ENCODE assay signal across 16 cellular contexts in the genomic region with DNA sequence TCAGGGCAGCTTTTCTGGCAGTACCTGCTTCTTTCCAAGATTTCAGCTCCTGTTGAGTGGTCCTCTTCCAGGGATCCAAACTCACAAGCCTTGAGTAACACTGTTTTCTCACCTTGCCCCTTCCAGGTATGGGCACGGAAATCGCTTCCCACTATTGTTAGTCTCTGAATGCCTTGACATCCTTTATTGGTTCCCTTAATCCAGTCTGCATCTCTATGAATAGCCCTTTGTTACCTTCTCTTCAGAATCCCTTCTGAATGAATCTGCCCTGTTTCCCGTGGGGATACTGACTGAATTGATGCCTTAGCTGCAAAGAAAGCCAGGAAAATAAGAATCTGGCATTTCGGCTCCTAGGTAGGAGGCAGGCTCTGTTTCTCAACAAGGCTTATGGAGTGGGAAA.
DNase-seq lines count a peak whose midpoint lies in the region; TF ChIP-seq lines count a peak whose summit lies in the region.
"Had no signal": no experiment of that assay in that cellular context is flagged by ENCODE, and none has a peak within 500 bp of the region (broad histone marks: within the 10 kb centered on the region; RNA-seq: fewer than 3 reads in every experiment).

No MANE protein-coding gene starts in this region.

- CTCF ChIA-PET in mammary epithelial cell (lab: Charles Lee; ENCODE audit: low non-redundant PET) = no interaction called here

- H2BK5ac ChIP-seq in neuronal stem cell (ENCODE audit: low read length) = no peak overlapping the region

- in situ Hi-C loops in mammary epithelial cell (cut with MboI; ENCODE audit: low sequenced_read_pairs in 2 of 2) = no loop called here

- no peaks in the 10 kb centered on the region for H4K20me1 ChIP-seq in mammary epithelial cell (ENCODE audit: insufficient read depth, low read length)
- H4K20me1 ChIP-seq: BLaER1 had no signal

- peaks cover 16% of the 10 kb centered on the region for H3K27me3 Mint-ChIP-seq in glutamatergic neuron (ENCODE audit: unreplicated experiment)

- H3K27me3 ChIP-seq in mammary epithelial cell (ENCODE audit: insufficient read depth, low read length) (no peaks in the 10 kb centered on the region), breast epithelium (no peaks in the 10 kb centered on the region), NT2/D1 (ENCODE audit: insufficient read depth, insufficient read length) (no peaks in the 10 kb centered on the region), neuronal stem cell (ENCODE audit: control insufficient read depth in 3 of 3, insufficient read depth in 3 of 3, low read depth in 1 of 3, low read length in 3 of 3) (no peaks in the 10 kb centered on the region)
- H3K27me3 ChIP-seq: BLaER1 had no signal

- no peak overlapping the region for H3K14ac ChIP-seq in neuronal stem cell (ENCODE audit: low read length)

- no TSS peak for BruUV-seq in mammary epithelial cell (replicated peaks; lab: Mats Ljungman, UMichigan)

- H3K9me3 ChIP-seq in mammary epithelial cell (replicated peaks; ENCODE audit: insufficient read depth, low read length) = no peaks in the 10 kb centered on the region
- H3K9me3 ChIP-seq in breast epithelium = no peaks in the 10 kb centered on the region
- no peaks in the 10 kb centered on the region for H3K9me3 ChIP-seq in NT2/D1 (ENCODE audit: insufficient read depth, low read length)
- no peaks in the 10 kb centered on the region for H3K9me3 ChIP-seq in neuronal stem cell (replicated peaks in 1 of 2; ENCODE audit: control insufficient read depth in 2 of 2, insufficient read depth in 1 of 2, low read depth in 1 of 2, low read length in 2 of 2)
- H3K9me3 ChIP-seq: BLaER1 had no signal

- no peak for DNase-seq in mammary epithelial cell
- DNase-seq in breast epithelium (ENCODE audit: low spot score in 2 of 2) = no peak
- DNase-seq in NT2/D1 (ENCODE audit: low read depth, low spot score) = peak; percentile 46
- no peak for DNase-seq in glutamatergic neuron
- DNase-seq in neuronal stem cell (ENCODE audit: low spot score) = peak; percentile 51
- no peak for DNase-seq in OCI-M1 (lab: John Stamatoyannopoulos, UW)
- DNase-seq in hypothalamus (lab: John Stamatoyannopoulos, UW) = no peak
- no peak for DNase-seq in NCI-H146 (lab: John Stamatoyannopoulos, UW)
- DNase-seq: AML-193; CD4-positive, CD25-positive, alpha-beta regulatory T cell; DMS79; GOT3 had no signal

- H4K91ac ChIP-seq in neuronal stem cell (ENCODE audit: low read depth, low read length, poor library complexity) = no peak overlapping the region

- TF ChIP-seq POLR2A in breast epithelium (IDR thresholded peaks at IDR 0.05) = no peak

- no peak overlapping the region for H4K8ac ChIP-seq in neuronal stem cell (ENCODE audit: low read depth, low read length)

- H2AK5ac ChIP-seq in neuronal stem cell (ENCODE audit: low read depth, low read length) = no peak overlapping the region

- H3K23ac ChIP-seq in neuronal stem cell (ENCODE audit: low read depth, low read length, poor library complexity) = no peak overlapping the region

- no peaks in the 10 kb centered on the region for H3K79me2 ChIP-seq in mammary epithelial cell (ENCODE audit: insufficient read depth, low read length)

- H3K27ac ChIP-seq in mammary epithelial cell (ENCODE audit: insufficient read depth, low read depth, low read length) (no peak overlapping the region), breast epithelium (no peak overlapping the region), neuronal stem cell (replicated peaks; ENCODE audit: low read length) (no peak overlapping the region)
- H3K27ac ChIP-seq: 22Rv1, BLaER1, HL-60 had no signal

- H2AFZ ChIP-seq in mammary epithelial cell (ENCODE audit: low read depth, low read length) (peak overlapping the region; percentile 22), neuronal stem cell (ENCODE audit: low read length) (no peak overlapping the region)

- intact Hi-C loops in mammary epithelial cell (cut with micrococcal nuclease) (no loop called here), breast epithelium (cut with DNase I; ENCODE audit: low total_unique reads) (no loop called here)

- no peaks in the 10 kb centered on the region for H3K79me1 ChIP-seq in neuronal stem cell (ENCODE audit: low read depth, low read length)

- H3K4me3 ChIP-seq in mammary epithelial cell (replicated peaks in 1 of 3; ENCODE audit: insufficient read depth in 1 of 3, low read depth in 2 of 3, low read length in 3 of 3) = no peak overlapping the region
- no peak overlapping the region for H3K4me3 ChIP-seq in breast epithelium
- no peak overlapping the region for H3K4me3 ChIP-seq in NT2/D1 (ENCODE audit: insufficient read length, low read depth)
- no peak overlapping the region for H3K4me3 ChIP-seq in neuronal stem cell (ENCODE audit: low read length in 2 of 2)
- H3K4me3 ChIP-seq: BLaER1, GM12878 had no signal

- TF ChIP-seq CTCF in mammary epithelial cell (conservative IDR thresholded peaks at IDR 0.05 in 1 of 2, IDR thresholded peaks at IDR 0.05 in 1 of 2; ENCODE audit: extremely low read depth in 1 of 2, insufficient read depth in 1 of 2, low read depth in 1 of 2, low read length in 2 of 2) (no peak), breast epithelium (IDR thresholded peaks at IDR 0.05) (no peak), glutamatergic neuron (IDR thresholded peaks at IDR 0.05; ENCODE audit: partially characterized antibody, unreplicated experiment) (no peak)

- H2BK12ac ChIP-seq in neuronal stem cell (ENCODE audit: low read length) = no peak overlapping the region

- no peak overlapping the region for H3K27ac Mint-ChIP-seq in glutamatergic neuron (ENCODE audit: unreplicated experiment)

- H3K4me1 ChIP-seq in mammary epithelial cell (ENCODE audit: insufficient read depth, low read length) (no peaks in the 10 kb centered on the region), breast epithelium (no peaks in the 10 kb centered on the region), NT2/D1 (ENCODE audit: insufficient read depth, insufficient read length) (no peaks in the 10 kb centered on the region), neuronal stem cell (ENCODE audit: control insufficient read depth in 2 of 2, insufficient read depth in 1 of 2, low read depth in 1 of 2, low read length in 2 of 2) (peaks cover 0 to 13% of the 10 kb centered on the region in 2 donors)

- no peak overlapping the region for H3K4me2 ChIP-seq in mammary epithelial cell (ENCODE audit: insufficient read depth, low read depth, low read length)
- no peak overlapping the region for H3K4me2 ChIP-seq in neuronal stem cell (ENCODE audit: insufficient read depth, low read length, poor library complexity, severe bottlenecking)
- H3K4me2 ChIP-seq: BLaER1 had no signal

- no peak overlapping the region for H3K9ac ChIP-seq in mammary epithelial cell (ENCODE audit: insufficient read depth, low read length)
- no peak overlapping the region for H3K9ac ChIP-seq in NT2/D1 (ENCODE audit: insufficient read length, low read depth)
- H3K9ac ChIP-seq in neuronal stem cell (ENCODE audit: low read depth, low read length, poor library complexity) = no peak overlapping the region
- H3K9ac ChIP-seq: BLaER1 had no signal

- peak overlapping the region; percentile 14 for H3K4me3 Mint-ChIP-seq in glutamatergic neuron (ENCODE audit: unreplicated experiment)
- H3K4me3 Mint-ChIP-seq: CD4-positive, CD25-positive, alpha-beta regulatory T cell had no signal

- H3K18ac ChIP-seq in neuronal stem cell (ENCODE audit: low read length) = peak overlapping the region; percentile 20

- WGBS in mammary epithelial cell (ENCODE audit: low coverage, missing lambda C conversion rate) = 0% methylated on average over 4 of the region's 4 CpGs
- no CpG with 5 or more reads among the region's 4 CpGs for WGBS in neuronal stem cell (ENCODE audit: extremely low coverage in 2 of 2, insufficient read length in 2 of 2, insufficient replicate concordance in 1 of 2), 2 donors

- no peak overlapping the region for H2BK15ac ChIP-seq in neuronal stem cell (ENCODE audit: low read length)

- no peaks in the 10 kb centered on the region for H3K36me3 Mint-ChIP-seq in glutamatergic neuron (ENCODE audit: unreplicated experiment)
- H3K36me3 Mint-ChIP-seq: CD4-positive, CD25-positive, alpha-beta regulatory T cell had no signal

- dilution Hi-C loops in mammary epithelial cell (cut with HindIII; ENCODE audit: low sequenced_read_pairs) = no loop called here

- H3K36me3 ChIP-seq in mammary epithelial cell (ENCODE audit: insufficient read depth, low read length) (no peaks in the 10 kb centered on the region), breast epithelium (no peaks in the 10 kb centered on the region), NT2/D1 (ENCODE audit: insufficient read depth, insufficient read length, low read length) (no peaks in the 10 kb centered on the region), neuronal stem cell (replicated peaks in 1 of 2; ENCODE audit: control insufficient read depth in 2 of 2, insufficient read depth in 2 of 2, low read length in 2 of 2) (no peaks in the 10 kb centered on the region)
- H3K36me3 ChIP-seq: BLaER1 had no signal

- H3K4me1 Mint-ChIP-seq in glutamatergic neuron (ENCODE audit: low read depth, unreplicated experiment) = peaks cover 23% of the 10 kb centered on the region
- H3K4me1 Mint-ChIP-seq: CD4-positive, CD25-positive, alpha-beta regulatory T cell had no signal

- peak overlapping the region; percentile 4 for H2BK120ac ChIP-seq in neuronal stem cell (ENCODE audit: low read depth, low read length)

- H3K9me3 Mint-ChIP-seq in glutamatergic neuron (ENCODE audit: unreplicated experiment) = peaks cover 6% of the 10 kb centered on the region
- H3K9me3 Mint-ChIP-seq: CD4-positive, CD25-positive, alpha-beta regulatory T cell had no signal

- no peak overlapping the region for H3K4ac ChIP-seq in neuronal stem cell (ENCODE audit: low read length)

Comparison
In these comparisons a context has a peak if more than half of its experiments do, and no peak if none do; other contexts are left out.
1. DNase-seq: peak in NT2/D1 (single experiment) and neuronal stem cell (single experiment); none in mammary epithelial cell (single experiment), breast epithelium (0 of 2), glutamatergic neuron (single experiment), OCI-M1 (single experiment), hypothalamus (0 of 51) and NCI-H146 (single experiment).